15 cellular contexts compared by ENCODE assay signal in genomic region chr1:163472267-163472666, GRCh38.
DNase-seq lines count a peak whose midpoint lies in the region; ATAC-seq and TF ChIP-seq lines count a peak whose summit lies in the region.
"Had no signal": no experiment of that assay in that cellular context is flagged by ENCODE, and none has a peak within 500 bp of the region (broad histone marks: within the 10 kb centered on the region; RNA-seq: fewer than 3 reads in every experiment).

No MANE protein-coding gene starts in this region.

- peak overlapping the region; percentile 60 to 82 (median 61) for H3K27ac Mint-ChIP-seq in nephron
- H3K27ac Mint-ChIP-seq: activated naive CD8-positive, alpha-beta T cell treated with anti-CD3 and anti-CD28 coated beads, Interleukin-2, amount 10 ng/mL, durations not matched to agents 7 days and 5 days had no signal

- H3K36me3 Mint-ChIP-seq in nephron (ENCODE audit: low read depth), result no peaks in the 10 kb centered on the region
- H3K36me3 Mint-ChIP-seq: activated naive CD8-positive, alpha-beta T cell treated with anti-CD3 and anti-CD28 coated beads, Interleukin-2, amount 10 ng/mL, durations not matched to agents 7 days and 5 days had no signal

- no peak for ATAC-seq in HG02759 (IDR thresholded peaks at IDR 0.05; ENCODE audit: unreplicated experiment)
- ATAC-seq: Panc1; stimulated activated naive CD8-positive, alpha-beta T cell treated with anti-CD3 and anti-CD28 coated beads, Interleukin-15, Interleukin-2, amounts not matched to agents 100 U/mL and 50 U/mL, for 24 hours had no signal

- H3K4me1 Mint-ChIP-seq in nephron, result peaks cover 12% of the 10 kb centered on the region
- H3K4me1 Mint-ChIP-seq: activated naive CD8-positive, alpha-beta T cell treated with anti-CD3 and anti-CD28 coated beads, Interleukin-2, amount 10 ng/mL, durations not matched to agents 7 days and 5 days had no signal

- no peak for TF ChIP-seq CTCF in nephron (IDR thresholded peaks at IDR 0.05; ENCODE audit: unreplicated experiment in 3 of 3)

- peak overlapping the region; percentile 0 to 3 (median 1) for H3K4me3 Mint-ChIP-seq in nephron
- H3K4me3 Mint-ChIP-seq: activated naive CD8-positive, alpha-beta T cell treated with anti-CD3 and anti-CD28 coated beads, Interleukin-2, amount 10 ng/mL, durations not matched to agents 7 days and 5 days had no signal

- DNase-seq in DMS79 treated with DMSO at 0.1 percent for 48 hours (lab: John Stamatoyannopoulos, UW) (peak; percentile 6), NCI-H2107 (lab: John Stamatoyannopoulos, UW) (peak; percentile 82), SHP77 (lab: John Stamatoyannopoulos, UW) (peak; percentile 96 to 97), dermis blood vessel endothelial cell (no peak)
- DNase-seq in stimulated activated CD8-positive, alpha-beta memory T cell treated with anti-CD3 and anti-CD28 coated beads, Interleukin-4, amount 100 ng/mL, for 48 hours, result no peak
- no peak for DNase-seq in central memory CD4-positive, alpha-beta T cell
- DNase-seq: activated naive CD8-positive, alpha-beta T cell treated with anti-CD3 and anti-CD28 coated beads, Interleukin-2, amount 10 ng/mL, durations not matched to agents 7 days and 5 days; cortex of kidney; kidney; stimulated activated CD4-positive, alpha-beta T cell treated with anti-CD3 and anti-CD28 coated beads, Interleukin-2, amount 100 ng/mL, for 24 hours; stimulated activated naive CD8-positive, alpha-beta T cell treated with anti-CD3 and anti-CD28 coated beads, Interleukin-15, Interleukin-2, amounts not matched to agents 100 U/mL and 50 U/mL, for 24 hours; T-helper 9 cell had no signal

- H3K27me3 Mint-ChIP-seq in nephron (ENCODE audit: low read depth), result no peaks in the 10 kb centered on the region
- H3K27me3 Mint-ChIP-seq: activated naive CD8-positive, alpha-beta T cell treated with anti-CD3 and anti-CD28 coated beads, Interleukin-2, amount 10 ng/mL, durations not matched to agents 7 days and 5 days had no signal

- no peaks in the 10 kb centered on the region for H3K9me3 Mint-ChIP-seq in nephron

Comparison
In these comparisons a context has a peak if more than half of its experiments do, and no peak if none do; other contexts are left out.
1. DNase-seq: peak in DMS79 treated with DMSO at 0.1 percent for 48 hours (single experiment), NCI-H2107 (single experiment) and SHP77 (2 of 2); none in stimulated activated CD8-positive, alpha-beta memory T cell treated with anti-CD3 and anti-CD28 coated beads, Interleukin-4, amount 100 ng/mL, for 48 hours (single experiment), central memory CD4-positive, alpha-beta T cell (single experiment) and dermis blood vessel endothelial cell (single experiment).